ENCODE assay signal across 22 cellular contexts in the genomic region with DNA sequence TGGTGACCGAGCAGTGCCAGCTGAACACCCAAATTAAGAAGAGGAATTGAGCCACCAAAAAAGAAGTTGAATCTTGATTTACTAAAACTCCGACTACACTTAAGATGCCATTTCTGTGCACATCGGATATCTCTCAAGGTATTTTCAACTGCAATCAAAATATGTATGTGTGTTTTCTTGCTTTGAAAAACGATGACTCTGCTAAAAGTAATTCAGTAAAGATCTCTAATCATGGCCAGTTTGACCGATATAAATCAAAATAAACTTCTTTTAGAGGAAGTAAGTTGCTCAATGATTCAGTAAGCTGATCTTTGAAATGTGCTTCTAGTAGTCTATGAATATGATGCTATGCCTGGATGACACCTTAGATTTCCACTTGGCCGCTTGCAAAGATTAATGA.
"Had no signal": no experiment of that assay in that cellular context is flagged by ENCODE, and none has a peak within 500 bp of the region (broad histone marks: within the 10 kb centered on the region; RNA-seq: fewer than 3 reads in every experiment).

No MANE protein-coding gene starts in this region.

- H3K4me1 ChIP-seq: esophagus muscularis mucosa, foreskin keratinocyte, gastroesophageal sphincter, heart left ventricle, left lung, lower lobe of right lung had no signal

- FAIRE-seq: colon, endothelial cell of umbilical vein, frontal cortex, islet of Langerhans, keratinocyte had no signal

- H3K79me2 ChIP-seq: hepatocyte had no signal

- DNase-seq: dermis blood vessel endothelial cell; dorsolateral prefrontal cortex; effector CD4-positive, alpha-beta T cell; effector memory CD4-positive, alpha-beta T cell; foreskin keratinocyte; heart left ventricle; left cardiac atrium; left ventricle myocardium superior; lower lobe of right lung; mesenchymal stem cell; mucosa of descending colon; naive B cell had no signal

- H2AFZ ChIP-seq: hepatocyte had no signal

- H3K4me2 ChIP-seq: hepatocyte had no signal

- H3K27me3 ChIP-seq: dorsolateral prefrontal cortex, esophagus muscularis mucosa, foreskin keratinocyte, gastroesophageal sphincter, heart left ventricle, hepatocyte, left lung had no signal

- H3K36me3 ChIP-seq: esophagus muscularis mucosa, gastroesophageal sphincter, heart left ventricle, left lung, lower lobe of right lung had no signal

- H3K4me3 ChIP-seq: coronary artery, dorsolateral prefrontal cortex, esophagus muscularis mucosa, gastroesophageal sphincter, heart left ventricle, hepatocyte, left lung, lower lobe of right lung, mucosa of descending colon had no signal

- ATAC-seq: foreskin keratinocyte, gastroesophageal sphincter, heart left ventricle, left cardiac atrium, left lung, left ventricle myocardium superior, lower lobe of right lung, mucosa of descending colon had no signal

- H3K9me3 ChIP-seq: esophagus muscularis mucosa, gastroesophageal sphincter, lower lobe of right lung had no signal

- H3K27ac ChIP-seq: coronary artery, dorsolateral prefrontal cortex, esophagus muscularis mucosa, foreskin keratinocyte, gastroesophageal sphincter, heart left ventricle, hepatocyte, left lung, lower lobe of right lung had no signal
